1 cellular context compared by ENCODE assay signal in the genomic region with DNA sequence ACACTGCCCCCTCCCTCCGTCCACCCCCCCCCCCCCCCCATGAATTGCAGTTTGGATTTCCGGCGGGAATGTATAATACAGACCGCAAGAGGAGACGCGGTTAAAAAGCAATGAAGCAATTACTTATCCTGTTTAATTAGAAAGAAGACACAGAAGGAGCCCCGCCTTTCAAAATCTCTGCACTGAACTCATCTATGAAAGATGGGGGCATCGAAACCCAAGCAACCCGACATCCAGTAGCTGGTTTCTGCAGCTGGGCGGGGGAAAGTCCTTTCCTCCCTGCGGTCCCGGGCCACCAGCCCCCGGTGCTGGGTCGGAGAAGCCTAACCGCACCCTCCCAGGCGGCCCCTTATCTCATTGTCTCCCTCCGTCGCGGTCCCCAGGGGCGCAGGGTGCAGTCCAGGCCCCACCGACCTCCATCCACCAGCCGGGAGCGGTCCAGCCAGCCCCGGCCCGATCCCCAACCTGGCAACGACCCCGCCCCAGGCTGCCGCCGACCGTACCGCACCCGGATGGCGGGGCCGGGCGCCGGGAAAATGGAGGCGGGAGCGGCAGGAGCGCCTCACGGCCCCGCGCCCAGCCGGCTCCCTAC.
TF ChIP-seq lines count a peak whose summit lies in the region.

No MANE protein-coding gene starts in this region.

TF ChIP-seq in HEK293, 187 proteins besides CTCF, POLR2A, EP300 and RAD21 (continued from another document):
- TF ChIP-seq ZEB2 (tag by site-specific recombination; IDR thresholded peaks at IDR 0.05) (peak; percentile 32; the same call in 1 of the 2 replicates), GLI4 (tag by site-specific recombination; IDR thresholded peaks at IDR 0.05) (no peak), ZNF155 (tag by site-specific recombination; IDR thresholded peaks at IDR 0.05) (no peak), SP2 (tag by site-specific recombination; IDR thresholded peaks at IDR 0.05) (peak; percentile 40), ZNF221 (tag by site-specific recombination; IDR thresholded peaks at IDR 0.05; ENCODE audit: borderline replicate concordance) (no peak), ZNF202 (tag by site-specific recombination; IDR thresholded peaks at IDR 0.05; ENCODE audit: borderline replicate concordance) (no peak), GLIS2 (tag by site-specific recombination; IDR thresholded peaks at IDR 0.05) (peak; percentile 64), ZFP37 (tag by site-specific recombination; IDR thresholded peaks at IDR 0.05) (no peak), ZNF561 (tag by site-specific recombination; IDR thresholded peaks at IDR 0.05; ENCODE audit: borderline replicate concordance) (no peak), ZNF132 (tag by site-specific recombination; IDR thresholded peaks at IDR 0.05; ENCODE audit: borderline replicate concordance) (no peak), ZNF677 (tag by site-specific recombination; IDR thresholded peaks at IDR 0.05) (no peak), ZNF112 (tag by site-specific recombination; IDR thresholded peaks at IDR 0.05) (no peak), GFI1B (tag by site-specific recombination; IDR thresholded peaks at IDR 0.05) (no peak), YY2 (tag by site-specific recombination; IDR thresholded peaks at IDR 0.05) (0 out of 2 replicates have a peak, but pooled peaks have one; percentile 21), ZNF830 (tag by site-specific recombination; IDR thresholded peaks at IDR 0.05; ENCODE audit: low read depth) (no peak), ZNF664 (tag by site-specific recombination; IDR thresholded peaks at IDR 0.05) (no peak), ZNF571 (tag by site-specific recombination; IDR thresholded peaks at IDR 0.05) (no peak), ZNF521 (tag by site-specific recombination; IDR thresholded peaks at IDR 0.05) (no peak), KLF9 (tag by site-specific recombination; IDR thresholded peaks at IDR 0.05; ENCODE audit: low read depth) (peak; percentile 35; the same call in 1 of the 2 replicates), YY1 (tag by site-specific recombination; IDR thresholded peaks at IDR 0.05) (no peak; the same call in 1 of the 2 replicates), ZNF23 (tag by site-specific recombination; IDR thresholded peaks at IDR 0.05; ENCODE audit: borderline replicate concordance) (no peak), SCRT2 (tag by site-specific recombination; IDR thresholded peaks at IDR 0.05) (no peak)
- TF ChIP-seq, protein P1, sequence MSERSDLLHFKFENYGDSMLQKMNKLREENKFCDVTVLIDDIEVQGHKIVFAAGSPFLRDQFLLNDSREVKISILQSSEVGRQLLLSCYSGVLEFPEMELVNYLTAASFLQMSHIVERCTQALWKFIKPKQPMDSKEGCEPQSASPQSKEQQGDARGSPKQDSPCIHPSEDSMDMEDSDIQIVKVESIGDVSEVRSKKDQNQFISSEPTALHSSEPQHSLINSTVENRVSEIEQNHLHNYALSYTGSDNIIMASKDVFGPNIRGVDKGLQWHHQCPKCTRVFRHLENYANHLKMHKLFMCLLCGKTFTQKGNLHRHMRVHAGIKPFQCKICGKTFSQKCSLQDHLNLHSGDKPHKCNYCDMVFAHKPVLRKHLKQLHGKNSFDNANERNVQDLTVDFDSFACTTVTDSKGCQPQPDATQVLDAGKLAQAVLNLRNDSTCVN (tag by site-specific recombination; optimal IDR thresholded peaks at IDR 0.05) = no peak
- TF ChIP-seq, protein P2, sequence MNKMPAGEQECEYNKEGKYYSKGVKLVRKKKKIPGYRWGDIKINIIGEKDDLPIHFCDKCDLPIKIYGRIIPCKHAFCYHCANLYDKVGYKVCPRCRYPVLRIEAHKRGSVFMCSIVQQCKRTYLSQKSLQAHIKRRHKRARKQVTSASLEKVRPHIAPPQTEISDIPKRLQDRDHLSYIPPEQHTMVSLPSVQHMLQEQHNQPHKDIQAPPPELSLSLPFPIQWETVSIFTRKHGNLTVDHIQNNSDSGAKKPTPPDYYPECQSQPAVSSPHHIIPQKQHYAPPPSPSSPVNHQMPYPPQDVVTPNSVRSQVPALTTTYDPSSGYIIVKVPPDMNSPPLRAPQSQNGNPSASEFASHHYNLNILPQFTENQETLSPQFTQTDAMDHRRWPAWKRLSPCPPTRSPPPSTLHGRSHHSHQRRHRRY (tag by site-specific recombination; IDR thresholded peaks at IDR 0.05) = no peak
- TF ChIP-seq, protein P3, sequence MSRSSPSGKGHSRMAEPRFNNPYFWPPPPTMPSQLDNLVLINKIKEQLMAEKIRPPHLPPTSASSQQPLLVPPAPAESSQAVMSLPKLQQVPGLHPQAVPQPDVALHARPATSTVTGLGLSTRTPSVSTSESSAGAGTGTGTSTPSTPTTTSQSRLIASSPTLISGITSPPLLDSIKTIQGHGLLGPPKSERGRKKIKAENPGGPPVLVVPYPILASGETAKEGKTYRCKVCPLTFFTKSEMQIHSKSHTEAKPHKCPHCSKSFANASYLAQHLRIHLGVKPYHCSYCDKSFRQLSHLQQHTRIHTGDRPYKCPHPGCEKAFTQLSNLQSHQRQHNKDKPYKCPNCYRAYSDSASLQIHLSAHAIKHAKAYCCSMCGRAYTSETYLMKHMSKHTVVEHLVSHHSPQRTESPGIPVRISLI (tag by site-specific recombination; IDR thresholded peaks at IDR 0.05) = no peak
- TF ChIP-seq, protein P4, sequence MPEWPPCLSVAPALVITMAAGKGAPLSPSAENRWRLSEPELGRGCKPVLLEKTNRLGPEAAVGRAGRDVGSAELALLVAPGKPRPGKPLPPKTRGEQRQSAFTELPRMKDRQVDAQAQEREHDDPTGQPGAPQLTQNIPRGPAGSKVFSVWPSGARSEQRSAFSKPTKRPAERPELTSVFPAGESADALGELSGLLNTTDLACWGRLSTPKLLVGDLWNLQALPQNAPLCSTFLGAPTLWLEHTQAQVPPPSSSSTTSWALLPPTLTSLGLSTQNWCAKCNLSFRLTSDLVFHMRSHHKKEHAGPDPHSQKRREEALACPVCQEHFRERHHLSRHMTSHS (tag by site-specific recombination; IDR thresholded peaks at IDR 0.05) = no peak
- TF ChIP-seq, protein P5, sequence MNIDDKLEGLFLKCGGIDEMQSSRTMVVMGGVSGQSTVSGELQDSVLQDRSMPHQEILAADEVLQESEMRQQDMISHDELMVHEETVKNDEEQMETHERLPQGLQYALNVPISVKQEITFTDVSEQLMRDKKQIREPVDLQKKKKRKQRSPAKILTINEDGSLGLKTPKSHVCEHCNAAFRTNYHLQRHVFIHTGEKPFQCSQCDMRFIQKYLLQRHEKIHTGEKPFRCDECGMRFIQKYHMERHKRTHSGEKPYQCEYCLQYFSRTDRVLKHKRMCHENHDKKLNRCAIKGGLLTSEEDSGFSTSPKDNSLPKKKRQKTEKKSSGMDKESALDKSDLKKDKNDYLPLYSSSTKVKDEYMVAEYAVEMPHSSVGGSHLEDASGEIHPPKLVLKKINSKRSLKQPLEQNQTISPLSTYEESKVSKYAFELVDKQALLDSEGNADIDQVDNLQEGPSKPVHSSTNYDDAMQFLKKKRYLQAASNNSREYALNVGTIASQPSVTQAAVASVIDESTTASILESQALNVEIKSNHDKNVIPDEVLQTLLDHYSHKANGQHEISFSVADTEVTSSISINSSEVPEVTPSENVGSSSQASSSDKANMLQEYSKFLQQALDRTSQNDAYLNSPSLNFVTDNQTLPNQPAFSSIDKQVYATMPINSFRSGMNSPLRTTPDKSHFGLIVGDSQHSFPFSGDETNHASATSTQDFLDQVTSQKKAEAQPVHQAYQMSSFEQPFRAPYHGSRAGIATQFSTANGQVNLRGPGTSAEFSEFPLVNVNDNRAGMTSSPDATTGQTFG (tag by site-specific recombination; IDR thresholded peaks at IDR 0.05; ENCODE audit: borderline replicate concordance) = no peak
- TF ChIP-seq, protein P6, sequence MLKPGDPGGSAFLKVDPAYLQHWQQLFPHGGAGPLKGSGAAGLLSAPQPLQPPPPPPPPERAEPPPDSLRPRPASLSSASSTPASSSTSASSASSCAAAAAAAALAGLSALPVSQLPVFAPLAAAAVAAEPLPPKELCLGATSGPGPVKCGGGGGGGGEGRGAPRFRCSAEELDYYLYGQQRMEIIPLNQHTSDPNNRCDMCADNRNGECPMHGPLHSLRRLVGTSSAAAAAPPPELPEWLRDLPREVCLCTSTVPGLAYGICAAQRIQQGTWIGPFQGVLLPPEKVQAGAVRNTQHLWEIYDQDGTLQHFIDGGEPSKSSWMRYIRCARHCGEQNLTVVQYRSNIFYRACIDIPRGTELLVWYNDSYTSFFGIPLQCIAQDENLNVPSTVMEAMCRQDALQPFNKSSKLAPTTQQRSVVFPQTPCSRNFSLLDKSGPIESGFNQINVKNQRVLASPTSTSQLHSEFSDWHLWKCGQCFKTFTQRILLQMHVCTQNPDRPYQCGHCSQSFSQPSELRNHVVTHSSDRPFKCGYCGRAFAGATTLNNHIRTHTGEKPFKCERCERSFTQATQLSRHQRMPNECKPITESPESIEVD (tag by site-specific recombination; IDR thresholded peaks at IDR 0.05) = no peak
- TF ChIP-seq, protein P7, sequence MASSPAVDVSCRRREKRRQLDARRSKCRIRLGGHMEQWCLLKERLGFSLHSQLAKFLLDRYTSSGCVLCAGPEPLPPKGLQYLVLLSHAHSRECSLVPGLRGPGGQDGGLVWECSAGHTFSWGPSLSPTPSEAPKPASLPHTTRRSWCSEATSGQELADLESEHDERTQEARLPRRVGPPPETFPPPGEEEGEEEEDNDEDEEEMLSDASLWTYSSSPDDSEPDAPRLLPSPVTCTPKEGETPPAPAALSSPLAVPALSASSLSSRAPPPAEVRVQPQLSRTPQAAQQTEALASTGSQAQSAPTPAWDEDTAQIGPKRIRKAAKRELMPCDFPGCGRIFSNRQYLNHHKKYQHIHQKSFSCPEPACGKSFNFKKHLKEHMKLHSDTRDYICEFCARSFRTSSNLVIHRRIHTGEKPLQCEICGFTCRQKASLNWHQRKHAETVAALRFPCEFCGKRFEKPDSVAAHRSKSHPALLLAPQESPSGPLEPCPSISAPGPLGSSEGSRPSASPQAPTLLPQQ (tag by site-specific recombination; IDR thresholded peaks at IDR 0.05) = 0 out of 2 replicates have a peak, but pooled peaks have one; percentile 15
TF ChIP-seq in HEK293: peak in this region for 18.
